Comparison of ENCODE assay signal across 9 cellular contexts in the genomic region with DNA sequence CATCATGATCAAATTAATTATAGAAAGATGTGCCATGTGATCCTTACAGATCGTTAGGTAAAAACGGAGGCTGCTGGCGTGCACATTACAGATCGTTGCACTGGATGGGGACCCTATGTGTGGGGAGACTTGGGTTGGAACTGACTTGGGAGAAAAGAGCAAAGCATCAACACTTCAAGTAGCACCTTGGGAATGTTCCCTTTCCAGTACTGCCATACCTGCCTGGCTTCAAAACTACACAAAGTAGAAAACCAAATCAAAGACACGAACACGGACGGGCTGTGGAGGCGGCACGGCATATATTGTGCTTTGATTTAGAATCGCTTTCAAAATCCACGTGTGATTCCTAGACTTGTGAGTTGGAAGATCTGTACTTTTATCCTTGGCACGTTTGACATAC. TPM values are rescaled to one million over a fixed set of nuclear protein-coding genes. Genes with fewer than 3 reads are reported as not detected.
DNase-seq lines count a peak whose midpoint lies in the region; ATAC-seq and TF ChIP-seq lines count a peak whose summit lies in the region.
"Had no signal": no experiment of that assay in that cellular context is flagged by ENCODE, and none has a peak within 500 bp of the region (broad histone marks: within the 10 kb centered on the region; RNA-seq: fewer than 3 reads in every experiment).

No MANE protein-coding gene starts in this region.

- H3K4me3 Mint-ChIP-seq in progenitor cell of endocrine pancreas (ENCODE audit: low read depth) = peak overlapping the region; percentile 79

- peaks cover 13% of the 10 kb centered on the region for H3K36me3 ChIP-seq in OCI-LY3 (replicated peaks; ENCODE audit: low read depth, low read length)

- no peak for TF ChIP-seq POLR2A in GM18505 (IDR thresholded peaks at IDR 0.05; ENCODE audit: borderline replicate concordance, extremely low read depth, insufficient read depth, insufficient read length)

- peak overlapping the region; percentile 92 for H3K27ac Mint-ChIP-seq in progenitor cell of endocrine pancreas

- peaks cover 11% of the 10 kb centered on the region for H3K4me1 ChIP-seq in OCI-LY3 (ENCODE audit: low read length)

- peaks cover 6% of the 10 kb centered on the region for H3K36me3 Mint-ChIP-seq in progenitor cell of endocrine pancreas (ENCODE audit: insufficient read depth)

- H3K4me2 ChIP-seq in OCI-LY3 (ENCODE audit: low read length) = peak overlapping the region; percentile 74

- H4K20me1 ChIP-seq in OCI-LY3 (ENCODE audit: insufficient read depth, low read length) = no peaks in the 10 kb centered on the region

- in situ Hi-C loops in G401 (cut with HindIII; ENCODE audit: low sequenced_read_pairs) = no loop called here

- H3K27ac ChIP-seq in OCI-LY3 (ENCODE audit: low read length) = peak overlapping the region; percentile 73; the same call in 1 of the 2 replicates

- peak overlapping the region; percentile 82 for H3K9ac ChIP-seq in OCI-LY3 (ENCODE audit: low read length)

- TF ChIP-seq CTCF in OCI-LY3 (IDR thresholded peaks at IDR 0.05; ENCODE audit: low read depth, low read length) = no peak
- TF ChIP-seq CTCF in epithelial cell of esophagus (IDR thresholded peaks at IDR 0.05; ENCODE audit: insufficient read depth, low read depth, low read length, missing control alignments) = no peak
- no peak for TF ChIP-seq CTCF in progenitor cell of endocrine pancreas (IDR thresholded peaks at IDR 0.05; ENCODE audit: unreplicated experiment)

- H3K4me3 ChIP-seq in OCI-LY3 (ENCODE audit: low read length) (peak overlapping the region; percentile 86), epithelial cell of esophagus (ENCODE audit: low read length) (peak overlapping the region; percentile 63)

- peaks cover 65% of the 10 kb centered on the region for H3K79me2 ChIP-seq in OCI-LY3 (ENCODE audit: low read length)

- H3K27me3 Mint-ChIP-seq in progenitor cell of endocrine pancreas = no peaks in the 10 kb centered on the region

- peak; percentile 7 for DNase-seq in G401 (ENCODE audit: low spot score)
- DNase-seq in epithelial cell of esophagus (ENCODE audit: low read depth) = no peak
- no peak for DNase-seq in progenitor cell of endocrine pancreas (ENCODE audit: low spot score, unreplicated experiment)
- no peak for DNase-seq in NCI-H1417 treated with DMSO at 0.1 percent for 48 hours (lab: John Stamatoyannopoulos, UW)
- DNase-seq: NCI-H2029 had no signal

- no peaks in the 10 kb centered on the region for H3K27me3 ChIP-seq in OCI-LY3 (ENCODE audit: low read depth, low read length)

- no peaks in the 10 kb centered on the region for H3K9me3 ChIP-seq in OCI-LY3 (ENCODE audit: insufficient read depth, low read length)

- H3K9me3 Mint-ChIP-seq in progenitor cell of endocrine pancreas (ENCODE audit: low read depth) = peaks cover 4% of the 10 kb centered on the region

- ATAC-seq in HG02623 (IDR thresholded peaks at IDR 0.05; ENCODE audit: unreplicated experiment) = no peak
- no peak for ATAC-seq in GM18505 (IDR thresholded peaks at IDR 0.05; ENCODE audit: unreplicated experiment)
- ATAC-seq in HG03378 (IDR thresholded peaks at IDR 0.05; ENCODE audit: unreplicated experiment) = no peak

- H3K4me1 Mint-ChIP-seq in progenitor cell of endocrine pancreas (ENCODE audit: low read depth) = peaks cover 14% of the 10 kb centered on the region

- H2AFZ ChIP-seq in OCI-LY3 (ENCODE audit: low read depth, low read length) = peak overlapping the region; percentile 55

RNA-seq across cellular contexts. Expression of gene CMC4, which starts 0.9 kb away (rescaled TPM):
- total RNA-seq in G401 (2014; rRNA removed; shearing (Covaris generic)) = 5.0 and 25.7 TPM in 2 replicates
- 3.4 and 4.3 TPM in 2 replicates for total RNA-seq in progenitor cell of endocrine pancreas

RNA-seq across cellular contexts. Expression of gene MTCP1, which starts 0.9 kb away (rescaled TPM):
- total RNA-seq in G401 (2014; rRNA removed; shearing (Covaris generic)) = 6.5 and 29.0 TPM in 2 replicates
- total RNA-seq in progenitor cell of endocrine pancreas = 13.0 and 15.4 TPM in 2 replicates

RNA-seq across cellular contexts. Expression of gene BRCC3, which starts 1.3 kb away (rescaled TPM):
- 6.0 and 8.9 TPM in 2 replicates for total RNA-seq in G401 (2014; rRNA removed; shearing (Covaris generic))
- 31.4 and 35.6 TPM in 2 replicates for total RNA-seq in progenitor cell of endocrine pancreas

RNA-seq across cellular contexts. Expression of gene FUNDC2, which starts 43.4 kb away (rescaled TPM):
- total RNA-seq in G401 (2014; rRNA removed; shearing (Covaris generic)) = 44.2 and 69.2 TPM in 2 replicates
- total RNA-seq in progenitor cell of endocrine pancreas = 87.8 and 92.8 TPM in 2 replicates

RNA-seq across cellular contexts. Expression of gene F8, which starts 47.5 kb away (rescaled TPM):
- 0.18 and 0.44 TPM in 2 replicates for total RNA-seq in G401 (2014; rRNA removed; shearing (Covaris generic))
- 2.7 and 3.4 TPM in 2 replicates for total RNA-seq in progenitor cell of endocrine pancreas
